In genomic region chr5:155434267-155434666, GRCh38 we compare ENCODE assay signal across 18 cellular contexts.
A peak's percentile ranks its signal among the peaks of the same experiment; 100 is the strongest.
DNase-seq lines count a peak whose midpoint lies in the region; ATAC-seq and TF ChIP-seq lines count a peak whose summit lies in the region.
"Had no signal": no experiment of that assay in that cellular context is flagged by ENCODE, and none has a peak within 500 bp of the region (broad histone marks: within the 10 kb centered on the region; RNA-seq: fewer than 3 reads in every experiment).

No MANE protein-coding gene starts in this region.

- no peaks in the 10 kb centered on the region for H3K36me3 Mint-ChIP-seq in dendritic cell treated with granulocyte-macrophage colony-stimulating factor and Interleukin-4, amounts not matched to agents 40 ng/mL and 50 ng/mL, for 4 days (ENCODE audit: low read depth)

- H3F3A ChIP-seq in smooth muscle cell (ENCODE audit: low read depth), result no peaks in the 10 kb centered on the region

- peak; percentile 59 for ATAC-seq in GM19351 (IDR thresholded peaks at IDR 0.05; ENCODE audit: unreplicated experiment)
- ATAC-seq: A549 had no signal

- H3K4me2 ChIP-seq in BLaER1 (peak overlapping the region; percentile 50), smooth muscle cell (peak overlapping the region; percentile 1)
- H3K4me2 ChIP-seq: A549 had no signal

- no peak overlapping the region; the same call in 1 of the 2 replicates for H3K9ac ChIP-seq in BLaER1
- H3K9ac ChIP-seq in smooth muscle cell (ENCODE audit: low read depth), result no peak overlapping the region

- H3K4me3 Mint-ChIP-seq in dendritic cell treated with granulocyte-macrophage colony-stimulating factor and Interleukin-4, amounts not matched to agents 40 ng/mL and 50 ng/mL, for 4 days, result no peak overlapping the region

- intact Hi-C loops in dendritic cell treated with granulocyte-macrophage colony-stimulating factor and Interleukin-4, amounts not matched to agents 40 ng/mL and 50 ng/mL, for 4 days (cut with micrococcal nuclease), result no loop called here

- H3K9me3 ChIP-seq in BLaER1 (no peaks in the 10 kb centered on the region), smooth muscle cell (replicated peaks; ENCODE audit: low read depth) (no peaks in the 10 kb centered on the region)
- H3K9me3 ChIP-seq: A549, HAP-1 had no signal

- H4K20me1 ChIP-seq in BLaER1, result no peaks in the 10 kb centered on the region
- no peaks in the 10 kb centered on the region for H4K20me1 ChIP-seq in smooth muscle cell (ENCODE audit: low read depth)

- TF ChIP-seq CTCF in smooth muscle cell (IDR thresholded peaks at IDR 0.05; ENCODE audit: borderline replicate concordance, insufficient read depth, poor library complexity, severe bottlenecking), result no peak

- H3K27ac ChIP-seq in BLaER1 (peak overlapping the region; percentile 59), smooth muscle cell (ENCODE audit: low read depth) (no peak overlapping the region)
- H3K27ac ChIP-seq: A549, HL-60, SK-N-MC had no signal

- peak overlapping the region; percentile 56 for H3K27ac Mint-ChIP-seq in dendritic cell treated with granulocyte-macrophage colony-stimulating factor and Interleukin-4, amounts not matched to agents 40 ng/mL and 50 ng/mL, for 4 days

- H2AFZ ChIP-seq in smooth muscle cell (ENCODE audit: low read depth), result no peak overlapping the region

- H3K27me3 ChIP-seq in BLaER1, result no peaks in the 10 kb centered on the region
- no peaks in the 10 kb centered on the region for H3K27me3 ChIP-seq in smooth muscle cell (ENCODE audit: low read depth)

- peaks cover 14% of the 10 kb centered on the region for H3K4me1 ChIP-seq in BLaER1
- H3K4me1 ChIP-seq in smooth muscle cell (ENCODE audit: low read depth), result no peaks in the 10 kb centered on the region
- H3K4me1 ChIP-seq: A549, HAP-1 had no signal

- H3K27me3 Mint-ChIP-seq in dendritic cell treated with granulocyte-macrophage colony-stimulating factor and Interleukin-4, amounts not matched to agents 40 ng/mL and 50 ng/mL, for 4 days, result no peaks in the 10 kb centered on the region

- no peaks in the 10 kb centered on the region for H3K36me3 ChIP-seq in BLaER1
- H3K36me3 ChIP-seq in smooth muscle cell (ENCODE audit: low read depth), result no peaks in the 10 kb centered on the region
- H3K36me3 ChIP-seq: HAP-1 had no signal

- no peaks in the 10 kb centered on the region for H3K79me2 ChIP-seq in smooth muscle cell (ENCODE audit: low read depth)

- DNase-seq in smooth muscle cell (lab: John Stamatoyannopoulos, UW; ENCODE audit: unreplicated experiment) (no peak), NCI-H1092 treated with DMSO at 0.1 percent for 48 hours (lab: John Stamatoyannopoulos, UW) (no peak)
- DNase-seq in stimulated activated CD4-positive, alpha-beta T cell treated with anti-CD3 and anti-CD28 coated beads, Interleukin-4, amount 100 ng/mL, for 4 hours, result no peak
- no peak for DNase-seq in activated CD4-positive, alpha-beta T cell treated with anti-CD3 and anti-CD28 coated beads for 48 hours
- DNase-seq: COR-L47, EL, NCI-H1417 treated with DMSO at 0.1 percent for 48 hours, NCI-H2029 treated with DMSO at 0.1 percent for 48 hours, NCI-H510A, NCI-H774, Right ventricle myocardium superior had no signal

- peaks cover 5% of the 10 kb centered on the region for H3K4me1 Mint-ChIP-seq in dendritic cell treated with granulocyte-macrophage colony-stimulating factor and Interleukin-4, amounts not matched to agents 40 ng/mL and 50 ng/mL, for 4 days (ENCODE audit: low read depth)

- H3K9me3 Mint-ChIP-seq in dendritic cell treated with granulocyte-macrophage colony-stimulating factor and Interleukin-4, amounts not matched to agents 40 ng/mL and 50 ng/mL, for 4 days, result peaks cover 30% of the 10 kb centered on the region

- WGBS in smooth muscle cell (ENCODE audit: low lambda C conversion rate), result 14% methylated on average over 1 of the region's 1 CpG

- no peak overlapping the region for H3K4me3 ChIP-seq in BLaER1
- no peak overlapping the region for H3K4me3 ChIP-seq in smooth muscle cell
- H3K4me3 ChIP-seq: A549, HAP-1, SK-N-MC had no signal
